1 cellular context compared by ENCODE assay signal in the genomic region with DNA sequence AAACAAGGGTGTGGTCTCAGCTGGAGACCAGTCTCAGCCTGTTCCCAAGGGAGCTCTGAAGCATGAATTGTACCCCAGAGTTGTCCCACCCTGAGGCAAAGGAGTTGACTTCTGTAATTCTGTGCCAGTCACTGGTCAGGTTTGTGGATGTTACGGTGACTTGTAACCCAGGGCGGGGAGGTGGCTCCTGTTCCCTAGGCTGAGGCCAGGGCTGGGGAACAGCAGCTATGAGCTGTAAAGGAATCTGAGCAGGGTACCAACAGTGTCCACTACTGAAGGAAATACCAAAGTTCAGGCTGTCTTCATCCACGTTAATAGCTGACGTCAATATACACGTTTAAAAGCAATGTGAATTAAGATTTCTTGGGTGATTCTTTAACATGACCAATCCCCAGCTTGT.
TF ChIP-seq lines count a peak whose summit lies in the region.

No MANE protein-coding gene starts in this region.

TF ChIP-seq in GM12878, 131 proteins besides CTCF, POLR2A, EP300 and RAD21:
- TF ChIP-seq NBN (IDR thresholded peaks at IDR 0.05): no peak
- no peak for TF ChIP-seq BMI1 (IDR thresholded peaks at IDR 0.05; ENCODE audit: borderline replicate concordance)
- TF ChIP-seq, protein P1, sequence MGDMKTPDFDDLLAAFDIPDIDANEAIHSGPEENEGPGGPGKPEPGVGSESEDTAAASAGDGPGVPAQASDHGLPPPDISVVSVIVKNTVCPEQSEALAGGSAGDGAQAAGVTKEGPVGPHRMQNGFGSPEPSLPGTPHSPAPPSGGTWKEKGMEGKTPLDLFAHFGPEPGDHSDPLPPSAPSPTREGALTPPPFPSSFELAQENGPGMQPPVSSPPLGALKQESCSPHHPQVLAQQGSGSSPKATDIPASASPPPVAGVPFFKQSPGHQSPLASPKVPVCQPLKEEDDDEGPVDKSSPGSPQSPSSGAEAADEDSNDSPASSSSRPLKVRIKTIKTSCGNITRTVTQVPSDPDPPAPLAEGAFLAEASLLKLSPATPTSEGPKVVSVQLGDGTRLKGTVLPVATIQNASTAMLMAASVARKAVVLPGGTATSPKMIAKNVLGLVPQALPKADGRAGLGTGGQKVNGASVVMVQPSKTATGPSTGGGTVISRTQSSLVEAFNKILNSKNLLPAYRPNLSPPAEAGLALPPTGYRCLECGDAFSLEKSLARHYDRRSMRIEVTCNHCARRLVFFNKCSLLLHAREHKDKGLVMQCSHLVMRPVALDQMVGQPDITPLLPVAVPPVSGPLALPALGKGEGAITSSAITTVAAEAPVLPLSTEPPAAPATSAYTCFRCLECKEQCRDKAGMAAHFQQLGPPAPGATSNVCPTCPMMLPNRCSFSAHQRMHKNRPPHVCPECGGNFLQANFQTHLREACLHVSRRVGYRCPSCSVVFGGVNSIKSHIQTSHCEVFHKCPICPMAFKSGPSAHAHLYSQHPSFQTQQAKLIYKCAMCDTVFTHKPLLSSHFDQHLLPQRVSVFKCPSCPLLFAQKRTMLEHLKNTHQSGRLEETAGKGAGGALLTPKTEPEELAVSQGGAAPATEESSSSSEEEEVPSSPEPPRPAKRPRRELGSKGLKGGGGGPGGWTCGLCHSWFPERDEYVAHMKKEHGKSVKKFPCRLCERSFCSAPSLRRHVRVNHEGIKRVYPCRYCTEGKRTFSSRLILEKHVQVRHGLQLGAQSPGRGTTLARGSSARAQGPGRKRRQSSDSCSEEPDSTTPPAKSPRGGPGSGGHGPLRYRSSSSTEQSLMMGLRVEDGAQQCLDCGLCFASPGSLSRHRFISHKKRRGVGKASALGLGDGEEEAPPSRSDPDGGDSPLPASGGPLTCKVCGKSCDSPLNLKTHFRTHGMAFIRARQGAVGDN (IDR thresholded peaks at IDR 0.05): no peak
- TF ChIP-seq BHLHE40 (IDR thresholded peaks at IDR 0.05; ENCODE audit: borderline replicate concordance in 1 of 2, low read depth in 2 of 2, low read length in 1 of 2): no peak
- TF ChIP-seq ZSCAN29 (IDR thresholded peaks at IDR 0.05): no peak
- TF ChIP-seq TAF1 (IDR thresholded peaks at IDR 0.05; ENCODE audit: borderline replicate concordance, low read depth, low read length): no peak
- no peak for TF ChIP-seq EGR1 (IDR thresholded peaks at IDR 0.05; ENCODE audit: borderline replicate concordance in 1 of 2, low read depth in 2 of 2, low read length in 2 of 2)
